Comparison of ENCODE assay signal across 20 cellular contexts in the genomic region with DNA sequence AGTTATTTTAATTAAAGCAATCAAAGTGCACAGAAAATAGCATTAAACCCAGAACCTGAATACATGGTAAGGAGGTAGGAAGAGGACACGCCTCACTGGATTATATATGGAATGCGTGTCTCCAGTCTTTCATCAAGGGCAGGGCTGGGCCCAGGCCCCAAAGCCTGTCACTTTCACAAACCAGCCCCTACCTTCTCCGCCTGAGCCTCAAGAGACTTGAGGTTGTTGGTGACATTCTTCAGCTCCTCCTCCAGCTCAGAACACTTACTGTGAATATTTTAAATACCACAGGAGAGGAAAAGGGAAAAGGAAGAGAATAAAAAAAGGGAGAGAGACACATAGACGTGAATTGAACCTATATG. TPM values are rescaled to one million over a fixed set of nuclear protein-coding genes. Genes with fewer than 3 reads are reported as not detected.
DNase-seq lines count a peak whose midpoint lies in the region; ATAC-seq and TF ChIP-seq lines count a peak whose summit lies in the region.
"Had no signal": no experiment of that assay in that cellular context is flagged by ENCODE, and none has a peak within 500 bp of the region (broad histone marks: within the 10 kb centered on the region; RNA-seq: fewer than 3 reads in every experiment).

No MANE protein-coding gene starts in this region.

- no peak for DNase-seq in activated CD4-positive, CD25-positive, alpha-beta regulatory T cell (lab: John Stamatoyannopoulos, UW)
- DNase-seq in activated CD8-positive, alpha-beta T cell treated with anti-CD3 and anti-CD28 coated beads for 36 hours: no peak
- DNase-seq in stimulated activated CD4-positive, alpha-beta T cell treated with anti-CD3 and anti-CD28 coated beads, Interleukin-1b, Interleukin-23, amount 100 ng/mL, for 48 hours: no peak
- DNase-seq in NCI-H2196 (lab: John Stamatoyannopoulos, UW; ENCODE audit: unreplicated experiment) (no peak), NCI-H82 (lab: John Stamatoyannopoulos, UW) (no peak)
- DNase-seq: activated gamma-delta T cell treated with Interleukin-2 at 50 U/mL for 16 hours, endodermal cell, NCI-H146, NCI-H510A, SHP77 treated with DMSO at 0.1 percent for 48 hours, uterus had no signal

- H3K27me3 ChIP-seq in skeletal muscle tissue (ENCODE audit: control insufficient read depth in 3 of 3, insufficient read depth in 3 of 3, low read length in 3 of 3): no peaks in the 10 kb centered on the region
- H3K27me3 ChIP-seq: uterus had no signal

- H3K4me1 ChIP-seq in skeletal muscle tissue (ENCODE audit: control insufficient read depth in 3 of 3, insufficient read depth in 3 of 3, low read length in 3 of 3): peaks cover 8 to 21% (median 19%) of the 10 kb centered on the region in 3 donors
- H3K4me1 ChIP-seq: prostate gland had no signal

- H3K27ac ChIP-seq in skeletal muscle tissue (ENCODE audit: low read depth, low read length): peak overlapping the region; percentile 39
- H3K27ac ChIP-seq: A549, prostate gland, uterus had no signal

- intact Hi-C loops in activated CD8-positive, alpha-beta T cell treated with anti-CD3 and anti-CD28 coated beads for 36 hours (cut with micrococcal nuclease): no loop called here

- H3K4me3 Mint-ChIP-seq in activated CD8-positive, alpha-beta T cell treated with anti-CD3 and anti-CD28 coated beads for 36 hours: no peak overlapping the region
- H3K4me3 Mint-ChIP-seq: CD14-positive monocyte, endodermal cell had no signal

- TF ChIP-seq CTCF in activated CD8-positive, alpha-beta T cell treated with anti-CD3 and anti-CD28 coated beads for 36 hours (IDR thresholded peaks at IDR 0.05): no peak

- H3K36me3 Mint-ChIP-seq in activated CD8-positive, alpha-beta T cell treated with anti-CD3 and anti-CD28 coated beads for 36 hours (ENCODE audit: low read depth): peaks cover 73% of the 10 kb centered on the region

- ATAC-seq in activated CD4-positive, CD25-positive, alpha-beta regulatory T cell treated with anti-CD3 and anti-CD28 coated beads, Interleukin-2, amount 50 U/mL, for 24 hours: peak; percentile 4 to 5
- ATAC-seq in activated CD8-positive, alpha-beta T cell treated with anti-CD3 and anti-CD28 coated beads for 36 hours: no peak
- ATAC-seq in esophagus mucosa: peak; percentile 40
- ATAC-seq: A549 had no signal

- no peaks in the 10 kb centered on the region for H3K9me3 Mint-ChIP-seq in activated CD8-positive, alpha-beta T cell treated with anti-CD3 and anti-CD28 coated beads for 36 hours
- H3K9me3 Mint-ChIP-seq: CD14-positive monocyte, endodermal cell had no signal

- CTCF ChIA-PET in activated CD8-positive, alpha-beta T cell treated with anti-CD3 and anti-CD28 coated beads for 36 hours (lab: Charles Lee): interaction anchor here (1.2 to 1.4 kb wide), 3 partner anchors 9 to 13 kb away, joined by 4 to 6 read pairs (median 5); no protein-coding TSS in a partner anchor

- POLR2A ChIA-PET in activated CD8-positive, alpha-beta T cell treated with anti-CD3 and anti-CD28 coated beads for 36 hours (lab: Charles Lee): interaction anchor here (0.7 to 5.5 kb wide), 7 partner anchors 9 to 100 kb away, joined by 3 to 40 read pairs (median 6); a partner anchor contains a TSS

- H3K9me3 ChIP-seq in skeletal muscle tissue (ENCODE audit: control insufficient read depth in 3 of 3, low read length in 3 of 3): no peaks in the 10 kb centered on the region
- H3K9me3 ChIP-seq: A549, prostate gland, uterus had no signal

- H3K4me1 Mint-ChIP-seq in activated CD8-positive, alpha-beta T cell treated with anti-CD3 and anti-CD28 coated beads for 36 hours (ENCODE audit: low read depth): peaks cover 57% of the 10 kb centered on the region
- H3K4me1 Mint-ChIP-seq: endodermal cell had no signal

- no peak overlapping the region for H3K9ac ChIP-seq in skeletal muscle tissue (ENCODE audit: low read depth in 1 of 3, low read length in 3 of 3)

- H3K27me3 Mint-ChIP-seq in activated CD8-positive, alpha-beta T cell treated with anti-CD3 and anti-CD28 coated beads for 36 hours: no peaks in the 10 kb centered on the region

- peak overlapping the region; percentile 90 for H3K27ac Mint-ChIP-seq in activated CD8-positive, alpha-beta T cell treated with anti-CD3 and anti-CD28 coated beads for 36 hours

- peaks cover 74 to 75% (median 75%) of the 10 kb centered on the region in 3 donors for H3K36me3 ChIP-seq in skeletal muscle tissue (ENCODE audit: control insufficient read depth in 3 of 3, insufficient read depth in 3 of 3, low read length in 3 of 3)
- H3K36me3 ChIP-seq: uterus had no signal

- H3K4me3 ChIP-seq in skeletal muscle tissue (ENCODE audit: low read length in 3 of 3): no peak overlapping the region
- H3K4me3 ChIP-seq: A549, prostate gland, uterus had no signal

RNA-seq across cellular contexts. Expression of a gene that starts 16.3 kb away (rescaled TPM):
- under 1 TPM in 1 of 2 experiments, not detected in 1; 0.07 TPM for total RNA-seq in activated CD8-positive, alpha-beta T cell treated with anti-CD3 and anti-CD28 coated beads for 36 hours
- 0.04 TPM for total RNA-seq in esophagus mucosa
- total RNA-seq in skeletal muscle tissue: under 0.01 TPM
- total RNA-seq: Daoy had no signal

RNA-seq across cellular contexts. Expression of a gene that starts 20.7 kb away (rescaled TPM):
- 100 to 1,000 TPM; 591 to 597 TPM for total RNA-seq in activated CD8-positive, alpha-beta T cell treated with anti-CD3 and anti-CD28 coated beads for 36 hours
- total RNA-seq in esophagus mucosa (213 TPM), skeletal muscle tissue (202 TPM)

RNA-seq across cellular contexts. Expression of a gene that starts 34.9 kb away (rescaled TPM):
- total RNA-seq in activated CD8-positive, alpha-beta T cell treated with anti-CD3 and anti-CD28 coated beads for 36 hours: not detected
- not detected for total RNA-seq in esophagus mucosa
- total RNA-seq in skeletal muscle tissue: not detected
- total RNA-seq: Daoy, endodermal cell, fibroblast of villous mesenchyme, lower leg skin, prostate gland, uterus had no signal

RNA-seq across cellular contexts. Expression of a gene that starts 49.6 kb away (rescaled TPM):
- total RNA-seq in activated CD8-positive, alpha-beta T cell treated with anti-CD3 and anti-CD28 coated beads for 36 hours: 100 to 1,000 TPM; 183 to 195 TPM
- 80.9 TPM for total RNA-seq in esophagus mucosa
- total RNA-seq in skeletal muscle tissue: 37.1 TPM
